In the genomic region with DNA sequence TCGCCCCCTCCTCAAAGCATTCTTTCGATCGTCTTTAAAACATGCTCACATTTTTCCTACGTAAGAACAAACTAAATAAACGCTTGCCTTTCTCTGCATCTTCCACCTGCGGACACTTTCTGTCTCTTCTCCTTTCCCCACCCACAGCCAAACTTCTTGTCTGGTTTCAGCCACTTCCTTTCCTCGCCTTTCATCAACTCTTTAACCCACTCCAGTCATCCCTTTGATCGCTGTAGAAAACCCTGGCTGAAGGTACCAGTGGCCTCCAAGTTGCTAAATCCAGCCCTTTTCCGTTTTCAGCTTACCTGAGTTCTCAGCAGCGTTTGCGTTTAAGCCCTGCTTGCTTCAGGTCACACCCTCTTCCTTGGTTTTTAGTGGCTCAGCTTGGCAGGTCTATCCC, we compare ENCODE assay signal across 8 cellular contexts. TPM values are rescaled to one million over a fixed set of nuclear protein-coding genes. Genes with fewer than 3 reads are reported as not detected.
DNase-seq lines count a peak whose midpoint lies in the region; ATAC-seq and TF ChIP-seq lines count a peak whose summit lies in the region.

No MANE protein-coding gene starts in this region.

- ATAC-seq in HG02678 (IDR thresholded peaks at IDR 0.05; ENCODE audit: unreplicated experiment), result no peak

- H3K4me3 Mint-ChIP-seq in activated CD4-positive, alpha-beta T cell treated with anti-CD3 and anti-CD28 coated beads, Interleukin-2, amount 10 ng/mL, durations not matched to agents 7 days and 5 days, result peak overlapping the region; percentile 97

- peak overlapping the region; percentile 93 for H3K27ac Mint-ChIP-seq in activated CD4-positive, alpha-beta T cell treated with anti-CD3 and anti-CD28 coated beads, Interleukin-2, amount 10 ng/mL, durations not matched to agents 7 days and 5 days

- peaks cover 70% of the 10 kb centered on the region for H3K4me1 Mint-ChIP-seq in activated CD4-positive, alpha-beta T cell treated with anti-CD3 and anti-CD28 coated beads, Interleukin-2, amount 10 ng/mL, durations not matched to agents 7 days and 5 days

- no peaks in the 10 kb centered on the region for H3K27me3 Mint-ChIP-seq in activated CD4-positive, alpha-beta T cell treated with anti-CD3 and anti-CD28 coated beads, Interleukin-2, amount 10 ng/mL, durations not matched to agents 7 days and 5 days

- TF ChIP-seq CTCF in fibroblast of the aortic adventitia (IDR thresholded peaks at IDR 0.05; ENCODE audit: insufficient read depth, low read length), result no peak

- CTCF ChIA-PET in activated CD4-positive, alpha-beta T cell treated with anti-CD3 and anti-CD28 coated beads, Interleukin-2, amount 10 ng/mL, durations not matched to agents 7 days and 5 days (lab: Charles Lee), result interaction anchor here (0.6 to 1.4 kb wide), 2 partner anchors 10 to 132 kb away, joined by 3 to 4 read pairs; no protein-coding TSS in a partner anchor

- H3K36me3 Mint-ChIP-seq in activated CD4-positive, alpha-beta T cell treated with anti-CD3 and anti-CD28 coated beads, Interleukin-2, amount 10 ng/mL, durations not matched to agents 7 days and 5 days (ENCODE audit: low read depth), result peaks cover 43% of the 10 kb centered on the region

- POLR2A ChIA-PET in activated CD4-positive, alpha-beta T cell treated with anti-CD3 and anti-CD28 coated beads, Interleukin-2, amount 10 ng/mL, durations not matched to agents 7 days and 5 days (lab: Charles Lee), result interaction anchor here (0.6 to 0.9 kb wide), 3 partner anchors 16 to 113 kb away, joined by 3 to 5 read pairs (median 3); no protein-coding TSS in a partner anchor

- H3K9me3 Mint-ChIP-seq in activated CD4-positive, alpha-beta T cell treated with anti-CD3 and anti-CD28 coated beads, Interleukin-2, amount 10 ng/mL, durations not matched to agents 7 days and 5 days, result no peaks in the 10 kb centered on the region

- H3K4me3 ChIP-seq in fibroblast of the aortic adventitia (ENCODE audit: low read depth, low read length), result peak overlapping the region; percentile 90

- DNase-seq in DMS79 (lab: John Stamatoyannopoulos, UW) (peak; percentile 5), HuH-7.5 (ENCODE audit: low spot score) (peak; percentile 24), fibroblast of the aortic adventitia (ENCODE audit: low read depth) (peak; percentile 11), pons (ENCODE audit: low spot score) (peak; percentile 9), H4 (ENCODE audit: low spot score) (no peak), HuH-7 (ENCODE audit: low spot score) (no peak)
- peak; percentile 59 for DNase-seq in activated CD4-positive, alpha-beta T cell treated with anti-CD3 and anti-CD28 coated beads, Interleukin-2, amount 10 ng/mL, durations not matched to agents 7 days and 5 days

RNA-seq across cellular contexts. Expression of a gene that starts 0.5 kb away (rescaled TPM):
- 100 to 1,000 TPM; 288 to 292 TPM for total RNA-seq in activated CD4-positive, alpha-beta T cell treated with anti-CD3 and anti-CD28 coated beads, Interleukin-2, amount 10 ng/mL, durations not matched to agents 7 days and 5 days
- 19.3 and 41.2 TPM in 2 replicates for total RNA-seq in fibroblast of the aortic adventitia (ENCODE audit: low replicate concordance)
- total RNA-seq in H4 (2014; rRNA removed; shearing (Covaris generic)), result 29.0 and 40.3 TPM in 2 replicates

RNA-seq across cellular contexts. Expression of a gene that starts 0.6 kb away (rescaled TPM):
- total RNA-seq in activated CD4-positive, alpha-beta T cell treated with anti-CD3 and anti-CD28 coated beads, Interleukin-2, amount 10 ng/mL, durations not matched to agents 7 days and 5 days, result 10 to 100 TPM; 37.3 to 38.1 TPM
- total RNA-seq in fibroblast of the aortic adventitia (ENCODE audit: low replicate concordance), result 7.4 and 10.7 TPM in 2 replicates
- 7.9 and 8.5 TPM in 2 replicates for total RNA-seq in H4 (2014; rRNA removed; shearing (Covaris generic))

Comparison
In these comparisons a context has a peak if more than half of its experiments do, and no peak if none do; other contexts are left out.
1. DNase-seq: peak in DMS79 (single experiment), HuH-7.5 (single experiment), activated CD4-positive, alpha-beta T cell treated with anti-CD3 and anti-CD28 coated beads, Interleukin-2, amount 10 ng/mL, durations not matched to agents 7 days and 5 days (single experiment), fibroblast of the aortic adventitia (single experiment) and pons (single experiment); none in H4 (single experiment) and HuH-7 (single experiment).